Comparison of ENCODE assay signal across 1 cellular context in the genomic region with DNA sequence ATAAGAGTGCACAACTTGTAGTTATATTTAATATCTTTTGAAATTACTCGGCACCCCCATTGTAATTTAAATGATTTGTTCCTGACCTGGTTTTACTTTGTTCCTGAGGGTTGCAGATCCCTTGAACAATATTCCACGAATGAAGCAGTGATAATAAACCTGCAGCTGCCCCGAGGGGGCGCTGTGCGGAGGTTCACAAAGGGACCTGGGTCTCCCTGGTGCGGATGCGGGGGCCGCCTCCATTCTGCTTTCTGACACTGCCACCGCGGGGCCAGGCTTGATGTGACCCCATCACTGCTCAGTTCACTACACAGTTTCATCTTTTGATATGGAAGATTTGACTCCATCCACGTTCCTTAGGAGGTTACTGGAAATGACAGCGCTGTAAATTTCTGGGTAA.
TF ChIP-seq lines count a peak whose summit lies in the region.

No MANE protein-coding gene starts in this region.

TF ChIP-seq in K562, 482 proteins besides CTCF, POLR2A, EP300 and RAD21 (continued from another document and continues in another):
- TF ChIP-seq TBP (optimal IDR thresholded peaks at IDR 0.05; ENCODE audit: low read depth, low read length) (no peak), U2AF1 (optimal IDR thresholded peaks at IDR 0.05; ENCODE audit: low read depth, low read length) (no peak), FOXA3 (CRISPR knock-in tag; conservative IDR thresholded peaks at IDR 0.05 in 1 of 2, IDR thresholded peaks at IDR 0.05 in 1 of 2) (no peak), FOXK2 (conservative IDR thresholded peaks at IDR 0.05 in 1 of 2, IDR thresholded peaks at IDR 0.05 in 1 of 2; ENCODE audit: low read depth in 2 of 2) (no peak), CBX8 (IDR thresholded peaks at IDR 0.05; ENCODE audit: borderline replicate concordance, extremely low read depth, low read depth, low read length, poor library complexity, severe bottlenecking) (no peak), BRF1 (IDR thresholded peaks at IDR 0.05; ENCODE audit: borderline replicate concordance, extremely low read depth, insufficient read length) (no peak), SRF (CRISPR knock-in tag; IDR thresholded peaks at IDR 0.05) (no peak; a peak in 1 of 4 replicates), GATA2 (CRISPR knock-in tag; IDR thresholded peaks at IDR 0.05) (no peak), JUN (IDR thresholded peaks at IDR 0.05; ENCODE audit: borderline replicate concordance, low read depth, low read length) (peak; percentile 25; the same call in 1 of the 2 replicates), JUN (CRISPR knock-in tag; IDR thresholded peaks at IDR 0.05; ENCODE audit: borderline replicate concordance) (no peak), JUND (IDR thresholded peaks at IDR 0.05; ENCODE audit: borderline replicate concordance, low read depth, low read length) (peak; percentile 54), JUND (tag; IDR thresholded peaks at IDR 0.05; ENCODE audit: borderline replicate concordance, low read depth, low read length) (no peak), FOXJ2 (tag; IDR thresholded peaks at IDR 0.05) (no peak), POLR3G (IDR thresholded peaks at IDR 0.05; ENCODE audit: extremely low read depth, insufficient read length, insufficient replicate concordance) (no peak), TCF3 (CRISPR knock-in tag; IDR thresholded peaks at IDR 0.05) (no peak), TFAM (CRISPR knock-in tag; conservative IDR thresholded peaks at IDR 0.05) (no peak), ZNF780A (CRISPR knock-in tag; IDR thresholded peaks at IDR 0.05) (no peak), CSDE1 (IDR thresholded peaks at IDR 0.05) (no peak), C11orf30 (IDR thresholded peaks at IDR 0.05; ENCODE audit: low read depth) (no peak), CBFA2T2 (conservative IDR thresholded peaks at IDR 0.05) (no peak), ZNF124 (CRISPR knock-in tag; IDR thresholded peaks at IDR 0.05) (no peak), XRCC4 (IDR thresholded peaks at IDR 0.05; ENCODE audit: extremely low read depth, insufficient read depth, insufficient read length) (no peak), MED1 (CRISPR knock-in tag; IDR thresholded peaks at IDR 0.05; ENCODE audit: borderline replicate concordance) (no peak), MXI1 (IDR thresholded peaks at IDR 0.05; ENCODE audit: low read depth, low read length) (no peak), HNRNPLL (IDR thresholded peaks at IDR 0.05; ENCODE audit: low read depth, low read length, poor library complexity, severe bottlenecking) (peak; percentile 41), ZNF174 (CRISPR knock-in tag; IDR thresholded peaks at IDR 0.05) (no peak), MAZ (CRISPR knock-in tag; conservative IDR thresholded peaks at IDR 0.05 in 1 of 2, IDR thresholded peaks at IDR 0.05 in 1 of 2) (peak in 1 of 2 experiments; percentile 66; a peak in 2 of 4 replicates), ZNF140 (CRISPR knock-in tag; IDR thresholded peaks at IDR 0.05) (no peak), PTTG1 (tag; IDR thresholded peaks at IDR 0.05; ENCODE audit: low read depth) (no peak), SMAD1 (IDR thresholded peaks at IDR 0.05; ENCODE audit: low read depth, low read length, partially characterized antibody) (peak; percentile 32), EP400 (IDR thresholded peaks at IDR 0.05) (no peak)
- TF ChIP-seq, protein P1, sequence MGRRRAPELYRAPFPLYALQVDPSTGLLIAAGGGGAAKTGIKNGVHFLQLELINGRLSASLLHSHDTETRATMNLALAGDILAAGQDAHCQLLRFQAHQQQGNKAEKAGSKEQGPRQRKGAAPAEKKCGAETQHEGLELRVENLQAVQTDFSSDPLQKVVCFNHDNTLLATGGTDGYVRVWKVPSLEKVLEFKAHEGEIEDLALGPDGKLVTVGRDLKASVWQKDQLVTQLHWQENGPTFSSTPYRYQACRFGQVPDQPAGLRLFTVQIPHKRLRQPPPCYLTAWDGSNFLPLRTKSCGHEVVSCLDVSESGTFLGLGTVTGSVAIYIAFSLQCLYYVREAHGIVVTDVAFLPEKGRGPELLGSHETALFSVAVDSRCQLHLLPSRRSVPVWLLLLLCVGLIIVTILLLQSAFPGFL (CRISPR knock-in tag; IDR thresholded peaks at IDR 0.05), result no peak
- TF ChIP-seq, protein P2, sequence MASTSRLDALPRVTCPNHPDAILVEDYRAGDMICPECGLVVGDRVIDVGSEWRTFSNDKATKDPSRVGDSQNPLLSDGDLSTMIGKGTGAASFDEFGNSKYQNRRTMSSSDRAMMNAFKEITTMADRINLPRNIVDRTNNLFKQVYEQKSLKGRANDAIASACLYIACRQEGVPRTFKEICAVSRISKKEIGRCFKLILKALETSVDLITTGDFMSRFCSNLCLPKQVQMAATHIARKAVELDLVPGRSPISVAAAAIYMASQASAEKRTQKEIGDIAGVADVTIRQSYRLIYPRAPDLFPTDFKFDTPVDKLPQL (IDR thresholded peaks at IDR 0.05; ENCODE audit: extremely low read depth, insufficient read length), result no peak
- TF ChIP-seq, protein P3, sequence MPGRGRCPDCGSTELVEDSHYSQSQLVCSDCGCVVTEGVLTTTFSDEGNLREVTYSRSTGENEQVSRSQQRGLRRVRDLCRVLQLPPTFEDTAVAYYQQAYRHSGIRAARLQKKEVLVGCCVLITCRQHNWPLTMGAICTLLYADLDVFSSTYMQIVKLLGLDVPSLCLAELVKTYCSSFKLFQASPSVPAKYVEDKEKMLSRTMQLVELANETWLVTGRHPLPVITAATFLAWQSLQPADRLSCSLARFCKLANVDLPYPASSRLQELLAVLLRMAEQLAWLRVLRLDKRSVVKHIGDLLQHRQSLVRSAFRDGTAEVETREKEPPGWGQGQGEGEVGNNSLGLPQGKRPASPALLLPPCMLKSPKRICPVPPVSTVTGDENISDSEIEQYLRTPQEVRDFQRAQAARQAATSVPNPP (IDR thresholded peaks at IDR 0.05; ENCODE audit: borderline replicate concordance, insufficient read depth, insufficient read length), result no peak
- TF ChIP-seq, protein P4, sequence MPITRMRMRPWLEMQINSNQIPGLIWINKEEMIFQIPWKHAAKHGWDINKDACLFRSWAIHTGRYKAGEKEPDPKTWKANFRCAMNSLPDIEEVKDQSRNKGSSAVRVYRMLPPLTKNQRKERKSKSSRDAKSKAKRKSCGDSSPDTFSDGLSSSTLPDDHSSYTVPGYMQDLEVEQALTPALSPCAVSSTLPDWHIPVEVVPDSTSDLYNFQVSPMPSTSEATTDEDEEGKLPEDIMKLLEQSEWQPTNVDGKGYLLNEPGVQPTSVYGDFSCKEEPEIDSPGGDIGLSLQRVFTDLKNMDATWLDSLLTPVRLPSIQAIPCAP (CRISPR knock-in tag; IDR thresholded peaks at IDR 0.05; ENCODE audit: borderline replicate concordance), result no peak
- TF ChIP-seq, protein P5, sequence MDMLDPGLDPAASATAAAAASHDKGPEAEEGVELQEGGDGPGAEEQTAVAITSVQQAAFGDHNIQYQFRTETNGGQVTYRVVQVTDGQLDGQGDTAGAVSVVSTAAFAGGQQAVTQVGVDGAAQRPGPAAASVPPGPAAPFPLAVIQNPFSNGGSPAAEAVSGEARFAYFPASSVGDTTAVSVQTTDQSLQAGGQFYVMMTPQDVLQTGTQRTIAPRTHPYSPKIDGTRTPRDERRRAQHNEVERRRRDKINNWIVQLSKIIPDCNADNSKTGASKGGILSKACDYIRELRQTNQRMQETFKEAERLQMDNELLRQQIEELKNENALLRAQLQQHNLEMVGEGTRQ (CRISPR knock-in tag; IDR thresholded peaks at IDR 0.05), result no peak
- TF ChIP-seq, protein P6, sequence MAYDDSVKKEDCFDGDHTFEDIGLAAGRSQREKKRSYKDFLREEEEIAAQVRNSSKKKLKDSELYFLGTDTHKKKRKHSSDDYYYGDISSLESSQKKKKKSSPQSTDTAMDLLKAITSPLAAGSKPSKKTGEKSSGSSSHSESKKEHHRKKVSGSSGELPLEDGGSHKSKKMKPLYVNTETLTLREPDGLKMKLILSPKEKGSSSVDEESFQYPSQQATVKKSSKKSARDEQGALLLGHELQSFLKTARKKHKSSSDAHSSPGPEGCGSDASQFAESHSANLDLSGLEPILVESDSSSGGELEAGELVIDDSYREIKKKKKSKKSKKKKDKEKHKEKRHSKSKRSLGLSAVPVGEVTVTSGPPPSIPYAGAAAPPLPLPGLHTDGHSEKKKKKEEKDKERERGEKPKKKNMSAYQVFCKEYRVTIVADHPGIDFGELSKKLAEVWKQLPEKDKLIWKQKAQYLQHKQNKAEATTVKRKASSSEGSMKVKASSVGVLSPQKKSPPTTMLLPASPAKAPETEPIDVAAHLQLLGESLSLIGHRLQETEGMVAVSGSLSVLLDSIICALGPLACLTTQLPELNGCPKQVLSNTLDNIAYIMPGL (CRISPR knock-in tag; IDR thresholded peaks at IDR 0.05), result 0 out of 2 replicates have a peak, but pooled peaks have one; percentile 36
- TF ChIP-seq, protein P7, sequence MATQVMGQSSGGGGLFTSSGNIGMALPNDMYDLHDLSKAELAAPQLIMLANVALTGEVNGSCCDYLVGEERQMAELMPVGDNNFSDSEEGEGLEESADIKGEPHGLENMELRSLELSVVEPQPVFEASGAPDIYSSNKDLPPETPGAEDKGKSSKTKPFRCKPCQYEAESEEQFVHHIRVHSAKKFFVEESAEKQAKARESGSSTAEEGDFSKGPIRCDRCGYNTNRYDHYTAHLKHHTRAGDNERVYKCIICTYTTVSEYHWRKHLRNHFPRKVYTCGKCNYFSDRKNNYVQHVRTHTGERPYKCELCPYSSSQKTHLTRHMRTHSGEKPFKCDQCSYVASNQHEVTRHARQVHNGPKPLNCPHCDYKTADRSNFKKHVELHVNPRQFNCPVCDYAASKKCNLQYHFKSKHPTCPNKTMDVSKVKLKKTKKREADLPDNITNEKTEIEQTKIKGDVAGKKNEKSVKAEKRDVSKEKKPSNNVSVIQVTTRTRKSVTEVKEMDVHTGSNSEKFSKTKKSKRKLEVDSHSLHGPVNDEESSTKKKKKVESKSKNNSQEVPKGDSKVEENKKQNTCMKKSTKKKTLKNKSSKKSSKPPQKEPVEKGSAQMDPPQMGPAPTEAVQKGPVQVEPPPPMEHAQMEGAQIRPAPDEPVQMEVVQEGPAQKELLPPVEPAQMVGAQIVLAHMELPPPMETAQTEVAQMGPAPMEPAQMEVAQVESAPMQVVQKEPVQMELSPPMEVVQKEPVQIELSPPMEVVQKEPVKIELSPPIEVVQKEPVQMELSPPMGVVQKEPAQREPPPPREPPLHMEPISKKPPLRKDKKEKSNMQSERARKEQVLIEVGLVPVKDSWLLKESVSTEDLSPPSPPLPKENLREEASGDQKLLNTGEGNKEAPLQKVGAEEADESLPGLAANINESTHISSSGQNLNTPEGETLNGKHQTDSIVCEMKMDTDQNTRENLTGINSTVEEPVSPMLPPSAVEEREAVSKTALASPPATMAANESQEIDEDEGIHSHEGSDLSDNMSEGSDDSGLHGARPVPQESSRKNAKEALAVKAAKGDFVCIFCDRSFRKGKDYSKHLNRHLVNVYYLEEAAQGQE (CRISPR knock-in tag; IDR thresholded peaks at IDR 0.05; ENCODE audit: low read depth), result no peak
- TF ChIP-seq, protein P8, sequence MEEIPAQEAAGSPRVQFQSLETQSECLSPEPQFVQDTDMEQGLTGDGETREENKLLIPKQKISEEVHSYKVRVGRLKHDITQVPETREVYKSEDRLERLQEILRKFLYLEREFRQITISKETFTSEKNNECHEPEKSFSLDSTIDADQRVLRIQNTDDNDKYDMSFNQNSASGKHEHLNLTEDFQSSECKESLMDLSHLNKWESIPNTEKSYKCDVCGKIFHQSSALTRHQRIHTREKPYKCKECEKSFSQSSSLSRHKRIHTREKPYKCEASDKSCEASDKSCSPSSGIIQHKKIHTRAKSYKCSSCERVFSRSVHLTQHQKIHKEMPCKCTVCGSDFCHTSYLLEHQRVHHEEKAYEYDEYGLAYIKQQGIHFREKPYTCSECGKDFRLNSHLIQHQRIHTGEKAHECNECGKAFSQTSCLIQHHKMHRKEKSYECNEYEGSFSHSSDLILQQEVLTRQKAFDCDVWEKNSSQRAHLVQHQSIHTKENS (CRISPR knock-in tag; IDR thresholded peaks at IDR 0.05), result no peak
- TF ChIP-seq, protein P9, sequence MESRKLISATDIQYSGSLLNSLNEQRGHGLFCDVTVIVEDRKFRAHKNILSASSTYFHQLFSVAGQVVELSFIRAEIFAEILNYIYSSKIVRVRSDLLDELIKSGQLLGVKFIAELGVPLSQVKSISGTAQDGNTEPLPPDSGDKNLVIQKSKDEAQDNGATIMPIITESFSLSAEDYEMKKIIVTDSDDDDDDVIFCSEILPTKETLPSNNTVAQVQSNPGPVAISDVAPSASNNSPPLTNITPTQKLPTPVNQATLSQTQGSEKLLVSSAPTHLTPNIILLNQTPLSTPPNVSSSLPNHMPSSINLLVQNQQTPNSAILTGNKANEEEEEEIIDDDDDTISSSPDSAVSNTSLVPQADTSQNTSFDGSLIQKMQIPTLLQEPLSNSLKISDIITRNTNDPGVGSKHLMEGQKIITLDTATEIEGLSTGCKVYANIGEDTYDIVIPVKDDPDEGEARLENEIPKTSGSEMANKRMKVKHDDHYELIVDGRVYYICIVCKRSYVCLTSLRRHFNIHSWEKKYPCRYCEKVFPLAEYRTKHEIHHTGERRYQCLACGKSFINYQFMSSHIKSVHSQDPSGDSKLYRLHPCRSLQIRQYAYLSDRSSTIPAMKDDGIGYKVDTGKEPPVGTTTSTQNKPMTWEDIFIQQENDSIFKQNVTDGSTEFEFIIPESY (CRISPR knock-in tag; IDR thresholded peaks at IDR 0.05), result no peak
- TF ChIP-seq, protein P10, sequence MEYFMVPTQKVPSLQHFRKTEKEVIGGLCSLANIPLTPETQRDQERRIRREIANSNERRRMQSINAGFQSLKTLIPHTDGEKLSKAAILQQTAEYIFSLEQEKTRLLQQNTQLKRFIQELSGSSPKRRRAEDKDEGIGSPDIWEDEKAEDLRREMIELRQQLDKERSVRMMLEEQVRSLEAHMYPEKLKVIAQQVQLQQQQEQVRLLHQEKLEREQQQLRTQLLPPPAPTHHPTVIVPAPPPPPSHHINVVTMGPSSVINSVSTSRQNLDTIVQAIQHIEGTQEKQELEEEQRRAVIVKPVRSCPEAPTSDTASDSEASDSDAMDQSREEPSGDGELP (CRISPR knock-in tag; IDR thresholded peaks at IDR 0.05; ENCODE audit: borderline replicate concordance), result peak; percentile 39; the same call in 1 of the 2 replicates
- TF ChIP-seq, protein P11, sequence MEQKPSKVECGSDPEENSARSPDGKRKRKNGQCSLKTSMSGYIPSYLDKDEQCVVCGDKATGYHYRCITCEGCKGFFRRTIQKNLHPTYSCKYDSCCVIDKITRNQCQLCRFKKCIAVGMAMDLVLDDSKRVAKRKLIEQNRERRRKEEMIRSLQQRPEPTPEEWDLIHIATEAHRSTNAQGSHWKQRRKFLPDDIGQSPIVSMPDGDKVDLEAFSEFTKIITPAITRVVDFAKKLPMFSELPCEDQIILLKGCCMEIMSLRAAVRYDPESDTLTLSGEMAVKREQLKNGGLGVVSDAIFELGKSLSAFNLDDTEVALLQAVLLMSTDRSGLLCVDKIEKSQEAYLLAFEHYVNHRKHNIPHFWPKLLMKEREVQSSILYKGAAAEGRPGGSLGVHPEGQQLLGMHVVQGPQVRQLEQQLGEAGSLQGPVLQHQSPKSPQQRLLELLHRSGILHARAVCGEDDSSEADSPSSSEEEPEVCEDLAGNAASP (IDR thresholded peaks at IDR 0.05), result no peak
- TF ChIP-seq, protein P12, sequence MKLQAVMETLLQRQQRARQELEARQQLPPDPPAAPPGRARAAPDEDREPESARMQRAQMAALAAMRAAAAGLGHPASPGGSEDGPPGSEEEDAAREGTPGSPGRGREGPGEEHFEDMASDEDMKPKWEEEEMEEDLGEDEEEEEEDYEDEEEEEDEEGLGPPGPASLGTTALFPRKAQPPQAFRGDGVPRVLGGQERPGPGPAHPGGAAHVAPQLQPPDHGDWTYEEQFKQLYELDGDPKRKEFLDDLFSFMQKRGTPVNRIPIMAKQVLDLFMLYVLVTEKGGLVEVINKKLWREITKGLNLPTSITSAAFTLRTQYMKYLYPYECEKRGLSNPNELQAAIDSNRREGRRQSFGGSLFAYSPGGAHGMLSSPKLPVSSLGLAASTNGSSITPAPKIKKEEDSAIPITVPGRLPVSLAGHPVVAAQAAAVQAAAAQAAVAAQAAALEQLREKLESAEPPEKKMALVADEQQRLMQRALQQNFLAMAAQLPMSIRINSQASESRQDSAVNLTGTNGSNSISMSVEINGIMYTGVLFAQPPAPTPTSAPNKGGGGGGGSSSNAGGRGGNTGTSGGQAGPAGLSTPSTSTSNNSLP (IDR thresholded peaks at IDR 0.05; ENCODE audit: borderline replicate concordance, low read depth, low read length), result peak; percentile 49; the same call in 1 of the 2 replicates
